ENCODE assay signal across 7 cellular contexts in the genomic region with DNA sequence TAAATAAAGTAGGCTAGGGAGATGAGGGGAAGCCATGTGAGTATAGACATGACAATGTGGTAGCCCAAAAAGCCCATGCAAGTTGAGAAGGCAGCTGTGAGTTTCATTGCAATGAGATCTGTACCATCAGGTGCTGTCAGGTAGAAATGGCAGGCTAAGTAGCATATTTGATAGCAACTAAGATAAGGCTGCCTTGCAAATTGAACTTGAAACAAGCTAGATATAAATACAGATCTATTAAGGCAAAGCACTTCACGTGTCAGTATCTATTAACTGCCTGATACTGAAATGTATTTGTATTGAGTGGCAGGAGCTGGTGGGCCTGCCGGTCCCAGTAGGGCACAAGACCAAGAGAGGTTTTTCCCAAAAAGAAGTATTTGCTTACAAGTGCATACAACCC.
"Had no signal": no experiment of that assay in that cellular context is flagged by ENCODE, and none has a peak within 500 bp of the region (broad histone marks: within the 10 kb centered on the region; RNA-seq: fewer than 3 reads in every experiment).

No MANE protein-coding gene starts in this region.

- H3K4me3 Mint-ChIP-seq: HFFc6, IgD-negative memory B cell had no signal

- H3K4me1 ChIP-seq: HAP-1 had no signal

- H3K4me3 ChIP-seq: GM23248, HAP-1 had no signal

- DNase-seq: GM23248, GOT3, H7, HFFc6 had no signal

- H3K9me3 ChIP-seq: HAP-1 had no signal

- H3K27ac ChIP-seq: GM23248, HL-60 had no signal

- H3K9ac ChIP-seq: GM23248 had no signal

- H3K4me1 Mint-ChIP-seq: IgD-negative memory B cell had no signal

- H3K36me3 Mint-ChIP-seq: IgD-negative memory B cell had no signal

- H3K36me3 ChIP-seq: HAP-1 had no signal

- H3K27ac Mint-ChIP-seq: HFFc6, IgD-negative memory B cell had no signal
